In the genomic region with DNA sequence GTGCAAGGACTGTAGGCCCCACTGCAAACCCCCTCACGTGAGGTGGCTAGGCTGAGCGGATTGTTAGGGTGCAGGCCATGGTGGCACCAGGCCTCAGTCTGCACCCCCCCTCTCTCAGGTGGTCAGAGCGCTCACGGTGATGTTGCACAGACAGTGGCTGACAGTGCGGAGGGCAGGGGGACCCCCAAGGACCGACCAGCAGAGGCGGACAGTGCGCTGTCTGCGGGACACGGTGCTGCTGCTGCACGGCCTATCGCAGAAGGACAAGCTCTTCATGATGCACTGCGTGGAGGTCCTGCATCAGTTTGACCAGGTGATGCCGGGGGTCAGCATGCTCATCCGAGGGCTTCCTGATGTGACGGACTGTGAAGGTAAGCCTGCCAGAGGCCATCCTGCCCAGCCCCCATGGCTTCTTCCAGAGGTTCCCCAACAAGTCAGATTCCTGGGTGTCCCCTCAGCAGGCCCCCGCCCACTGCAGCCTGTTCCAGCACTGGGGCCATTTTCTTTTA, we compare ENCODE assay signal across 9 cellular contexts. TPM values are rescaled to one million over a fixed set of nuclear protein-coding genes. Genes with fewer than 3 reads are reported as not detected.
A peak's percentile ranks its signal among the peaks of the same experiment; 100 is the strongest.
DNase-seq lines count a peak whose midpoint lies in the region; ATAC-seq, FAIRE-seq and TF ChIP-seq lines count a peak whose summit lies in the region.
"Had no signal": no experiment of that assay in that cellular context is flagged by ENCODE, and none has a peak within 500 bp of the region (broad histone marks: within the 10 kb centered on the region; RNA-seq: fewer than 3 reads in every experiment).

No MANE protein-coding gene starts in this region.

- intact Hi-C loops in activated T-helper 1 cell treated with anti-CD3 and anti-CD28 coated beads, Interleukin-12 subunit alpha, Interleukin-12 subunit beta, Interleukin-2, Interleukin-4 antibody, amounts not matched to agents 30 ng/mL and 10 ng/mL and 1 ng/mL, durations not matched to agents 14 hours and 24 hours and 36 hours (cut with micrococcal nuclease) = loop anchor here (1.0 to 5.0 kb wide), 2 partner anchors 9 to 1478 kb away; a partner anchor contains a TSS
- intact Hi-C loops in kidney (cut with DNase I) = loop anchor here (5.0 kb wide), 2 partner anchors 38 to 83 kb away; a partner anchor contains a TSS

- H3K36me3 ChIP-seq in GM23338 (ENCODE audit: insufficient read depth) (peaks cover 22% of the 10 kb centered on the region; the same call in 1 of the 2 replicates), kidney (ENCODE audit: control insufficient read depth in 1 of 2, insufficient read depth in 2 of 2, low read length in 2 of 2) (peaks cover 16 to 25% of the 10 kb centered on the region in 2 donors), skeletal muscle tissue (ENCODE audit: control insufficient read depth in 3 of 3, insufficient read depth in 3 of 3, low read length in 3 of 3) (peaks cover 33 to 44% (median 37%) of the 10 kb centered on the region in 3 donors)

- H3K4me3 ChIP-seq in GM23338 (no peak overlapping the region), kidney (ENCODE audit: low read length in 2 of 2) (no peak overlapping the region), skeletal muscle tissue (ENCODE audit: low read length in 3 of 3) (no peak overlapping the region)

- TF ChIP-seq CTCF in GM23338 (conservative IDR thresholded peaks at IDR 0.05; ENCODE audit: low read depth in 2 of 2) (no peak), kidney (IDR thresholded peaks at IDR 0.05; ENCODE audit: borderline replicate concordance, extremely low read depth, insufficient read depth) (no peak)

- H3K27ac ChIP-seq in GM23338 (ENCODE audit: low read depth) (peak overlapping the region; percentile 92), kidney (ENCODE audit: low read depth in 2 of 2, low read length in 2 of 2) (peak overlapping the region; percentile 89 to 100), skeletal muscle tissue (ENCODE audit: low read depth, low read length) (peak overlapping the region; percentile 100)

- H3F3A ChIP-seq in GM23338 (replicated peaks; ENCODE audit: low read depth) = peaks cover 8% of the 10 kb centered on the region; the same call in 1 of the 2 replicates

- no peaks in the 10 kb centered on the region for H3K9me3 Mint-ChIP-seq in GM23338
- no peaks in the 10 kb centered on the region for H3K9me3 Mint-ChIP-seq in activated T-helper 1 cell treated with anti-CD3 and anti-CD28 coated beads, Interleukin-12 subunit alpha, Interleukin-12 subunit beta, Interleukin-2, Interleukin-4 antibody, amounts not matched to agents 30 ng/mL and 10 ng/mL and 1 ng/mL, durations not matched to agents 14 hours and 24 hours and 36 hours

- no peaks in the 10 kb centered on the region for H3K79me2 ChIP-seq in GM23338 (replicated peaks; ENCODE audit: insufficient read depth)

- H3K4me1 Mint-ChIP-seq in GM23338 = peaks cover 25% of the 10 kb centered on the region
- H3K4me1 Mint-ChIP-seq in activated T-helper 1 cell treated with anti-CD3 and anti-CD28 coated beads, Interleukin-12 subunit alpha, Interleukin-12 subunit beta, Interleukin-2, Interleukin-4 antibody, amounts not matched to agents 30 ng/mL and 10 ng/mL and 1 ng/mL, durations not matched to agents 14 hours and 24 hours and 36 hours (ENCODE audit: low read depth) = peaks cover 36% of the 10 kb centered on the region

- no peak overlapping the region for H3K4me3 Mint-ChIP-seq in GM23338
- peak overlapping the region; percentile 93 for H3K4me3 Mint-ChIP-seq in activated T-helper 1 cell treated with anti-CD3 and anti-CD28 coated beads, Interleukin-12 subunit alpha, Interleukin-12 subunit beta, Interleukin-2, Interleukin-4 antibody, amounts not matched to agents 30 ng/mL and 10 ng/mL and 1 ng/mL, durations not matched to agents 14 hours and 24 hours and 36 hours

- peaks cover 50% of the 10 kb centered on the region for H3K36me3 Mint-ChIP-seq in GM23338 (ENCODE audit: low read depth)
- peaks cover 40% of the 10 kb centered on the region for H3K36me3 Mint-ChIP-seq in activated T-helper 1 cell treated with anti-CD3 and anti-CD28 coated beads, Interleukin-12 subunit alpha, Interleukin-12 subunit beta, Interleukin-2, Interleukin-4 antibody, amounts not matched to agents 30 ng/mL and 10 ng/mL and 1 ng/mL, durations not matched to agents 14 hours and 24 hours and 36 hours (ENCODE audit: low read depth)

- no peak overlapping the region for H2AFZ ChIP-seq in GM23338

- peaks cover 12% of the 10 kb centered on the region for H3K27me3 Mint-ChIP-seq in GM23338 (ENCODE audit: insufficient read depth, low read depth, poor library complexity)
- H3K27me3 Mint-ChIP-seq in activated T-helper 1 cell treated with anti-CD3 and anti-CD28 coated beads, Interleukin-12 subunit alpha, Interleukin-12 subunit beta, Interleukin-2, Interleukin-4 antibody, amounts not matched to agents 30 ng/mL and 10 ng/mL and 1 ng/mL, durations not matched to agents 14 hours and 24 hours and 36 hours (ENCODE audit: insufficient read depth) = no peaks in the 10 kb centered on the region

- no peak overlapping the region for H3K4me2 ChIP-seq in GM23338

- H3K9me3 ChIP-seq in kidney (ENCODE audit: control insufficient read depth in 1 of 2, low read length in 2 of 2) (no peaks in the 10 kb centered on the region), skeletal muscle tissue (ENCODE audit: control insufficient read depth in 3 of 3, low read length in 3 of 3) (no peaks in the 10 kb centered on the region)

- no peak for FAIRE-seq in kidney (lab: Jason Lieb, UNC)

- peak overlapping the region in 1 of 2 donors; percentile 80 for H3K9ac ChIP-seq in kidney (ENCODE audit: low read length in 2 of 2)
- H3K9ac ChIP-seq in skeletal muscle tissue (ENCODE audit: low read depth in 1 of 3, low read length in 3 of 3) = peak overlapping the region; percentile 91 to 98 (median 92)

- peak overlapping the region; percentile 99 for H3K27ac Mint-ChIP-seq in GM23338
- H3K27ac Mint-ChIP-seq in activated T-helper 1 cell treated with anti-CD3 and anti-CD28 coated beads, Interleukin-12 subunit alpha, Interleukin-12 subunit beta, Interleukin-2, Interleukin-4 antibody, amounts not matched to agents 30 ng/mL and 10 ng/mL and 1 ng/mL, durations not matched to agents 14 hours and 24 hours and 36 hours = no peak overlapping the region

- H4K20me1 ChIP-seq in GM23338 (replicated peaks; ENCODE audit: insufficient read depth) = no peaks in the 10 kb centered on the region; the same call in 1 of the 2 replicates

- H3K27me3 ChIP-seq in GM23338 (ENCODE audit: insufficient read depth) (no peaks in the 10 kb centered on the region), skeletal muscle tissue (ENCODE audit: control insufficient read depth in 3 of 3, insufficient read depth in 3 of 3, low read length in 3 of 3) (no peaks in the 10 kb centered on the region)

- H3K9me2 ChIP-seq in GM23338 (ENCODE audit: insufficient read depth) = no peaks in the 10 kb centered on the region

- DNase-seq in GM23338 (ENCODE audit: low spot score) = no peak
- DNase-seq in activated T-helper 1 cell treated with anti-CD3 and anti-CD28 coated beads, Interleukin-12 subunit alpha, Interleukin-12 subunit beta, Interleukin-2, Interleukin-4 antibody, amounts not matched to agents 30 ng/mL and 10 ng/mL and 1 ng/mL, durations not matched to agents 14 hours and 24 hours and 36 hours (ENCODE audit: low spot score) = no peak
- DNase-seq in kidney = peak; percentile 79
- no peak for DNase-seq in D341Med (ENCODE audit: low spot score)
- DNase-seq in NCI-H1436 treated with DMSO at 0.1 percent for 48 hours (lab: John Stamatoyannopoulos, UW) = no peak
- DNase-seq in putamen (ENCODE audit: low spot score) = no peak
- DNase-seq: effector CD8-positive, alpha-beta T cell had no signal

- H3K4me1 ChIP-seq in GM23338 (ENCODE audit: insufficient read depth) (no peaks in the 10 kb centered on the region), kidney (ENCODE audit: control insufficient read depth in 1 of 2, insufficient read depth in 1 of 2, low read depth in 1 of 2, low read length in 2 of 2) (peaks cover 23 to 36% of the 10 kb centered on the region in 2 donors), skeletal muscle tissue (ENCODE audit: control insufficient read depth in 3 of 3, insufficient read depth in 3 of 3, low read length in 3 of 3) (peaks cover 46 to 53% (median 50%) of the 10 kb centered on the region in 3 donors)

- no peak for ATAC-seq in GM23338
- no peak for ATAC-seq in HG02763 (IDR thresholded peaks at IDR 0.05; ENCODE audit: unreplicated experiment)

RNA-seq across cellular contexts. Expression of a gene that starts 18.2 kb away (rescaled TPM):
- 17.3 and 17.6 TPM in 2 replicates for total RNA-seq in GM23338 (2014; rRNA removed; shearing (Covaris generic))
- polyA plus RNA-seq in GM23338 (2016; fragmentation: Nextera tagmentation; extraction: Ambion mirVana) (5.8 and 6.1 TPM in 2 replicates), kidney (ENCODE audit: insufficient read depth, low read depth, low replicate concordance) (5.4 TPM)
- 16.5 and 20.5 TPM in 2 replicates for total RNA-seq in activated T-helper 1 cell treated with anti-CD3 and anti-CD28 coated beads, Interleukin-12 subunit alpha, Interleukin-12 subunit beta, Interleukin-2, Interleukin-4 antibody, amounts not matched to agents 30 ng/mL and 10 ng/mL and 1 ng/mL, durations not matched to agents 14 hours and 24 hours and 36 hours
- total RNA-seq in kidney (6.7 TPM), skeletal muscle tissue (4.7 TPM)

RNA-seq across cellular contexts. Expression of a gene that starts 24.7 kb away (rescaled TPM):
- 362 and 419 TPM in 2 replicates for total RNA-seq in GM23338 (2014; rRNA removed; shearing (Covaris generic))
- polyA plus RNA-seq in GM23338 (2016; fragmentation: Nextera tagmentation; extraction: Ambion mirVana) (2,089 and 2,333 TPM in 2 replicates), kidney (ENCODE audit: insufficient read depth, low read depth, low replicate concordance) (631 TPM)
- total RNA-seq in activated T-helper 1 cell treated with anti-CD3 and anti-CD28 coated beads, Interleukin-12 subunit alpha, Interleukin-12 subunit beta, Interleukin-2, Interleukin-4 antibody, amounts not matched to agents 30 ng/mL and 10 ng/mL and 1 ng/mL, durations not matched to agents 14 hours and 24 hours and 36 hours = 262 and 266 TPM in 2 replicates
- total RNA-seq in kidney (195 TPM), skeletal muscle tissue (157 TPM)

RNA-seq across cellular contexts. Expression of a gene that starts 24.8 kb away (rescaled TPM):
- total RNA-seq in GM23338 (2014; rRNA removed; shearing (Covaris generic)) = 24.1 and 28.9 TPM in 2 replicates
- polyA plus RNA-seq in GM23338 (2016; fragmentation: Nextera tagmentation; extraction: Ambion mirVana) = 20.8 and 22.2 TPM in 2 replicates
- total RNA-seq in activated T-helper 1 cell treated with anti-CD3 and anti-CD28 coated beads, Interleukin-12 subunit alpha, Interleukin-12 subunit beta, Interleukin-2, Interleukin-4 antibody, amounts not matched to agents 30 ng/mL and 10 ng/mL and 1 ng/mL, durations not matched to agents 14 hours and 24 hours and 36 hours = 26.0 and 26.3 TPM in 2 replicates
- 13.8 TPM for total RNA-seq in kidney
- polyA plus RNA-seq in kidney (ENCODE audit: insufficient read depth, low read depth, low replicate concordance) = 32.8 TPM
- 9.9 TPM for total RNA-seq in skeletal muscle tissue

RNA-seq across cellular contexts. Expression of a gene that starts 34.9 kb away (rescaled TPM):
- 144 and 164 TPM in 2 replicates for total RNA-seq in GM23338 (2014; rRNA removed; shearing (Covaris generic))
- polyA plus RNA-seq in GM23338 (2016; fragmentation: Nextera tagmentation; extraction: Ambion mirVana) (49.0 and 49.3 TPM in 2 replicates), kidney (ENCODE audit: insufficient read depth, low read depth, low replicate concordance) (101 TPM)
- total RNA-seq in activated T-helper 1 cell treated with anti-CD3 and anti-CD28 coated beads, Interleukin-12 subunit alpha, Interleukin-12 subunit beta, Interleukin-2, Interleukin-4 antibody, amounts not matched to agents 30 ng/mL and 10 ng/mL and 1 ng/mL, durations not matched to agents 14 hours and 24 hours and 36 hours = 5.7 and 7.0 TPM in 2 replicates
- total RNA-seq in kidney (224 TPM), skeletal muscle tissue (11.5 TPM)

RNA-seq across cellular contexts. Expression of a gene that starts 39.2 kb away (rescaled TPM):
- total RNA-seq in GM23338 (2014; rRNA removed; shearing (Covaris generic)) = 148 and 166 TPM in 2 replicates
- polyA plus RNA-seq in GM23338 (2016; fragmentation: Nextera tagmentation; extraction: Ambion mirVana) (146 and 167 TPM in 2 replicates), kidney (ENCODE audit: insufficient read depth, low read depth, low replicate concordance) (157 TPM)
- total RNA-seq in activated T-helper 1 cell treated with anti-CD3 and anti-CD28 coated beads, Interleukin-12 subunit alpha, Interleukin-12 subunit beta, Interleukin-2, Interleukin-4 antibody, amounts not matched to agents 30 ng/mL and 10 ng/mL and 1 ng/mL, durations not matched to agents 14 hours and 24 hours and 36 hours = 90.1 and 92.5 TPM in 2 replicates
- total RNA-seq in kidney (214 TPM), skeletal muscle tissue (32.4 TPM)
